ENCODE assay signal across 27 cellular contexts in the genomic region with DNA sequence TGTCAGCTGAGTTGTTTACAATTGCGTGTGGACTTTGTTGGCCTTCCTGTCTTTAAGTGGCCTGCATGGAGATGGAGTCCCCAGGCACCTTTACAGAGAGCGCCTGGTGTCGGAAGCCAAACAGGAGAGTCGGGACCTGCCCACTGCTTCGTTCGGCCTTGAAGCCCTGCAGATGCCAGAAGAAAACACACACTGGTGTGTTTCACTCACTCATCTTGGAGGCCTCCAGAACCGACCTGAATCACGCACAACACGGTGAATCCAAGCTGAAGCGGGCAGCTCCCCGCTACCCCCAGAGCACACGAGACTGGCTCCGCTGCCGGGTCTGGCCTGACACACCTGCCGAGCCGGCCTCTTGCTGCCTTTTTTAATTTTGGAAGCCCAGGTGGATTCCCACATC.
"Had no signal": no experiment of that assay in that cellular context is flagged by ENCODE, and none has a peak within 500 bp of the region (broad histone marks: within the 10 kb centered on the region; RNA-seq: fewer than 3 reads in every experiment).

No MANE protein-coding gene starts in this region.

- DNase-seq: activated CD4-positive, alpha-beta memory T cell treated with anti-CD3 and anti-CD28 coated beads for 36 hours; activated CD4-positive, alpha-beta T cell treated with anti-CD3 and anti-CD28 coated beads, Interleukin-2, amount 10 ng/mL, durations not matched to agents 7 days and 5 days; activated CD4-positive, CD25-positive, alpha-beta regulatory T cell; activated CD8-positive, alpha-beta memory T cell treated with anti-CD3 and anti-CD28 coated beads for 24 hours; activated effector memory CD4-positive, alpha-beta T cell treated with anti-CD3 and anti-CD28 coated beads, Interleukin-2, amount 50 U/mL, for 16 hours; activated naive CD4-positive, alpha-beta T cell treated with Interleukin-2 at 50 U/mL for 16 hours; activated naive CD8-positive, alpha-beta T cell treated with anti-CD3 and anti-CD28 coated beads, Interleukin-2, amount 50 U/mL, for 24 hours; activated T-cell treated with anti-CD3 and anti-CD28 coated beads, Interleukin-2, amount 50 U/mL, for 4 hours; amniotic stem cell; body of pancreas; Karpas-422; MM.1S; NCI-H1105; NCI-H1436; NCI-H1694 treated with DMSO at 0.1 percent for 48 hours; NCI-H2029 treated with DMSO at 0.1 percent for 48 hours; NCI-H2171; NCI-H2227 treated with DMSO at 0.1 percent for 48 hours; NCI-H510A; NCI-H526 treated with DMSO at 0.1 percent for 48 hours; NCI-H82; SJCRH30; SK-N-SH; T-helper 1 cell had no signal

- H3K27ac ChIP-seq: ascending aorta, body of pancreas, SJCRH30, VCaP had no signal

- H3K27me3 ChIP-seq: ascending aorta, body of pancreas, SJCRH30 had no signal

- H3K36me3 ChIP-seq: ascending aorta, SJCRH30 had no signal

- H3K9ac ChIP-seq: SK-N-SH had no signal

- H3K4me2 ChIP-seq: SK-N-SH had no signal

- H3K9me3 ChIP-seq: ascending aorta, body of pancreas, SJCRH30, SK-N-SH had no signal

- H3K4me3 ChIP-seq: ascending aorta, body of pancreas, SJCRH30 had no signal

- H3K4me1 ChIP-seq: ascending aorta, body of pancreas, SJCRH30 had no signal

- ATAC-seq: activated naive CD4-positive, alpha-beta T cell treated with anti-CD3 and anti-CD28 coated beads, Interleukin-2, amount 50 U/mL, for 72 hours; activated naive CD8-positive, alpha-beta T cell treated with anti-CD3 and anti-CD28 coated beads, Interleukin-2, amount 50 U/mL, for 24 hours; activated T-cell treated with anti-CD3 and anti-CD28 coated beads, Interleukin-2, amount 50 U/mL, for 4 hours; body of pancreas had no signal
